18 cellular contexts compared by ENCODE assay signal in the genomic region with DNA sequence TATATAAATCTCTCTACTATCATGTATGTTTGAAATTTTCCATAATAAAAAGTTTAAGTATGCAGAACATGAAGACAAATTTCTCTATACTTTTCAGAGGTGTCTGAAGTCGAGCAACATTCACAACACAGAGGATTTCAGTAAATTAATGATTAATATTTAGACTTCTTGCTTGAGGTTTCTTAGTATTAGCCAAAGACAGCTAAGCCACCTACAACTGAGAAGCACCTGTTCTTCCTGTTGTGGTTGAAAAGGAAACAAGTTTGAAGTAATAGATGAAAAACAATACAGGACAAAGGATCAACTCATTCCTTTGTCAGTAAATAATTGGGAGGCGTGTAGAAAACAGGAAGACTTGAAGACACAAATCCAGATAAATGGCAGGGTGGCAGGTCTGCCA. TPM values are rescaled to one million over a fixed set of nuclear protein-coding genes. Genes with fewer than 3 reads are reported as not detected.
A peak's percentile ranks its signal among the peaks of the same experiment; 100 is the strongest.
DNase-seq lines count a peak whose midpoint lies in the region; ATAC-seq lines count a peak whose summit lies in the region.
"Had no signal": no experiment of that assay in that cellular context is flagged by ENCODE, and none has a peak within 500 bp of the region (broad histone marks: within the 10 kb centered on the region; RNA-seq: fewer than 3 reads in every experiment).

No MANE protein-coding gene starts in this region.

- no peak overlapping the region for H3K27ac Mint-ChIP-seq in activated CD8-positive, alpha-beta memory T cell treated with anti-CD3 and anti-CD28 coated beads, Interleukin-2, amount 10 ng/mL, durations not matched to agents 7 days and 5 days
- H3K27ac Mint-ChIP-seq in activated naive CD8-positive, alpha-beta T cell treated with anti-CD3 and anti-CD28 coated beads, Interleukin-2, amount 50 U/mL, for 24 hours, result no peak overlapping the region
- H3K27ac Mint-ChIP-seq: CD4-positive, CD25-positive, alpha-beta regulatory T cell had no signal

- H3K27me3 Mint-ChIP-seq in activated CD8-positive, alpha-beta memory T cell treated with anti-CD3 and anti-CD28 coated beads, Interleukin-2, amount 10 ng/mL, durations not matched to agents 7 days and 5 days, result no peaks in the 10 kb centered on the region
- no peaks in the 10 kb centered on the region for H3K27me3 Mint-ChIP-seq in activated naive CD8-positive, alpha-beta T cell treated with anti-CD3 and anti-CD28 coated beads, Interleukin-2, amount 50 U/mL, for 24 hours
- H3K27me3 Mint-ChIP-seq: CD4-positive, CD25-positive, alpha-beta regulatory T cell had no signal

- DNase-seq in T-helper 9 cell (no peak), AG08395 (ENCODE audit: low spot score) (no peak)
- no peak for DNase-seq in activated CD8-positive, alpha-beta memory T cell treated with anti-CD3 and anti-CD28 coated beads, Interleukin-2, amount 10 ng/mL, durations not matched to agents 7 days and 5 days
- no peak for DNase-seq in activated naive CD8-positive, alpha-beta T cell treated with anti-CD3 and anti-CD28 coated beads, Interleukin-2, amount 50 U/mL, for 24 hours
- DNase-seq: activated CD4-positive, CD25-positive, alpha-beta regulatory T cell; activated CD8-positive, alpha-beta memory T cell treated with anti-CD3 and anti-CD28 coated beads, Interleukin-2, amount 50 U/mL, for 4 hours; activated naive CD4-positive, alpha-beta T cell treated with anti-CD3 and anti-CD28 coated beads, Interleukin-2, amount 50 U/mL, for 16 hours; CD4-positive, CD25-positive, alpha-beta regulatory T cell; RPMI8226; stimulated activated CD4-positive, alpha-beta T cell treated with anti-CD3 and anti-CD28 coated beads, Interleukin-4, amount 100 ng/mL, for 1 hour; SW 1271; tibial artery had no signal

- peaks cover 1% of the 10 kb centered on the region for H3K4me1 Mint-ChIP-seq in activated CD8-positive, alpha-beta memory T cell treated with anti-CD3 and anti-CD28 coated beads, Interleukin-2, amount 10 ng/mL, durations not matched to agents 7 days and 5 days
- H3K4me1 Mint-ChIP-seq in activated naive CD8-positive, alpha-beta T cell treated with anti-CD3 and anti-CD28 coated beads, Interleukin-2, amount 50 U/mL, for 24 hours, result peaks cover 2% of the 10 kb centered on the region

- H3K36me3 Mint-ChIP-seq in activated CD8-positive, alpha-beta memory T cell treated with anti-CD3 and anti-CD28 coated beads, Interleukin-2, amount 10 ng/mL, durations not matched to agents 7 days and 5 days, result no peaks in the 10 kb centered on the region
- H3K36me3 Mint-ChIP-seq in activated naive CD8-positive, alpha-beta T cell treated with anti-CD3 and anti-CD28 coated beads, Interleukin-2, amount 50 U/mL, for 24 hours (ENCODE audit: low read depth), result no peaks in the 10 kb centered on the region
- H3K36me3 Mint-ChIP-seq: CD4-positive, CD25-positive, alpha-beta regulatory T cell had no signal

- CTCF ChIA-PET in activated CD8-positive, alpha-beta memory T cell treated with anti-CD3 and anti-CD28 coated beads, Interleukin-2, amount 10 ng/mL, durations not matched to agents 7 days and 5 days (lab: Charles Lee), result no interaction called here

- ATAC-seq in GM18508 (IDR thresholded peaks at IDR 0.05; ENCODE audit: insufficient read depth, unreplicated experiment), result peak; percentile 84
- ATAC-seq in GM19463 (IDR thresholded peaks at IDR 0.05; ENCODE audit: unreplicated experiment), result peak; percentile 85
- ATAC-seq in HG02642 (IDR thresholded peaks at IDR 0.05; ENCODE audit: poor library complexity, unreplicated experiment), result peak; percentile 87
- ATAC-seq in HG03378 (IDR thresholded peaks at IDR 0.05; ENCODE audit: unreplicated experiment), result peak; percentile 92
- no peak for ATAC-seq in activated CD8-positive, alpha-beta memory T cell treated with anti-CD3 and anti-CD28 coated beads, Interleukin-2, amount 10 ng/mL, durations not matched to agents 7 days and 5 days
- ATAC-seq in activated naive CD8-positive, alpha-beta T cell treated with anti-CD3 and anti-CD28 coated beads, Interleukin-2, amount 50 U/mL, for 24 hours, result no peak
- ATAC-seq: HepG2, sciatic nerve had no signal

- no peak overlapping the region for H3K4me3 Mint-ChIP-seq in activated CD8-positive, alpha-beta memory T cell treated with anti-CD3 and anti-CD28 coated beads, Interleukin-2, amount 10 ng/mL, durations not matched to agents 7 days and 5 days
- no peak overlapping the region for H3K4me3 Mint-ChIP-seq in activated naive CD8-positive, alpha-beta T cell treated with anti-CD3 and anti-CD28 coated beads, Interleukin-2, amount 50 U/mL, for 24 hours
- H3K4me3 Mint-ChIP-seq: CD4-positive, CD25-positive, alpha-beta regulatory T cell had no signal

- no peaks in the 10 kb centered on the region for H3K9me3 Mint-ChIP-seq in activated CD8-positive, alpha-beta memory T cell treated with anti-CD3 and anti-CD28 coated beads, Interleukin-2, amount 10 ng/mL, durations not matched to agents 7 days and 5 days (ENCODE audit: low read depth)
- H3K9me3 Mint-ChIP-seq in activated naive CD8-positive, alpha-beta T cell treated with anti-CD3 and anti-CD28 coated beads, Interleukin-2, amount 50 U/mL, for 24 hours, result no peaks in the 10 kb centered on the region
- H3K9me3 Mint-ChIP-seq: CD4-positive, CD25-positive, alpha-beta regulatory T cell had no signal

RNA-seq across cellular contexts. Expression of a gene that starts 21.1 kb away (rescaled TPM):
- total RNA-seq in activated CD8-positive, alpha-beta memory T cell treated with anti-CD3 and anti-CD28 coated beads, Interleukin-2, amount 10 ng/mL, durations not matched to agents 7 days and 5 days, result under 1 TPM; 0.23 to 0.42 TPM

Comparison
In these comparisons a context has a peak if more than half of its experiments do, and no peak if none do; other contexts are left out.
1. ATAC-seq: peak in GM18508 (single experiment), GM19463 (single experiment), HG02642 (single experiment) and HG03378 (single experiment); none in activated CD8-positive, alpha-beta memory T cell treated with anti-CD3 and anti-CD28 coated beads, Interleukin-2, amount 10 ng/mL, durations not matched to agents 7 days and 5 days (single experiment) and activated naive CD8-positive, alpha-beta T cell treated with anti-CD3 and anti-CD28 coated beads, Interleukin-2, amount 50 U/mL, for 24 hours (single experiment).